17 cellular contexts compared by ENCODE assay signal in the genomic region with DNA sequence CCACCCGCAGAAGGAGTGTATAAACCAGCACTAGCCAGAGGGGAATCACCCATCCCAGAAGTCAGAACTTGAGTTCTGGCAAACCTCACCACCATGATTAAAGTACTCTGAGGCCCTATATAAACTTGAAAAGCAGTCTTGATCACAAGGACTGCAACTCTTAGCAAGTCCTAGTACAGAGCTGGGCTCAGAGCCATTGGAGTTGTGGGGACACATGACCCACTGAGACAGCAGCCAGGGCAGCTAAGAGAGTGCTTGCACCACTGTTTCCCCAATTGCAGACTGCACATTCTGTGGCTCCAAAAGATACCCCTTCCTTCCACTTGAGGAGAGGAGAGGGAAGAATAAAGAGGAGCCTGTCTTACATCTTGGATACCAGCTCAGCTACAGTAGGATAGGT. TPM values are rescaled to one million over a fixed set of nuclear protein-coding genes. Genes with fewer than 3 reads are reported as not detected.
DNase-seq lines count a peak whose midpoint lies in the region; ATAC-seq and TF ChIP-seq lines count a peak whose summit lies in the region.
"Had no signal": no experiment of that assay in that cellular context is flagged by ENCODE, and none has a peak within 500 bp of the region (broad histone marks: within the 10 kb centered on the region; RNA-seq: fewer than 3 reads in every experiment).

No MANE protein-coding gene starts in this region.

- in situ Hi-C loops in G401 (cut with HindIII; ENCODE audit: low sequenced_read_pairs): no loop called here

- H3K4me3 Mint-ChIP-seq in natural killer cell treated with Interleukin-12 subunit alpha and Interleukin-12 subunit beta and Interleukin-15 and Interleukin-18, amount 100 ng/mL, for 72 hours: no peak overlapping the region
- H3K4me3 Mint-ChIP-seq: CD4-positive, alpha-beta T cell; HFFc6 had no signal

- no peak overlapping the region for H3K27ac Mint-ChIP-seq in natural killer cell treated with Interleukin-12 subunit alpha and Interleukin-12 subunit beta and Interleukin-15 and Interleukin-18, amount 100 ng/mL, for 72 hours
- H3K27ac Mint-ChIP-seq: CD4-positive, alpha-beta T cell; HFFc6 had no signal

- intact Hi-C loops in left ventricle myocardium superior (cut with micrococcal nuclease): no loop called here

- ATAC-seq in left ventricle myocardium superior (peak; percentile 43), HG02642 (IDR thresholded peaks at IDR 0.05; ENCODE audit: poor library complexity, unreplicated experiment) (no peak), GM18505 (IDR thresholded peaks at IDR 0.05; ENCODE audit: unreplicated experiment) (no peak)
- ATAC-seq in natural killer cell treated with Interleukin-12 subunit alpha and Interleukin-12 subunit beta and Interleukin-15 and Interleukin-18, amount 100 ng/mL, for 72 hours: no peak
- ATAC-seq: HCT116 had no signal

- peaks cover 27% of the 10 kb centered on the region for H3K36me3 Mint-ChIP-seq in natural killer cell treated with Interleukin-12 subunit alpha and Interleukin-12 subunit beta and Interleukin-15 and Interleukin-18, amount 100 ng/mL, for 72 hours

- H3K9me3 Mint-ChIP-seq in natural killer cell treated with Interleukin-12 subunit alpha and Interleukin-12 subunit beta and Interleukin-15 and Interleukin-18, amount 100 ng/mL, for 72 hours: peaks cover 9% of the 10 kb centered on the region

- H3K4me1 Mint-ChIP-seq in natural killer cell treated with Interleukin-12 subunit alpha and Interleukin-12 subunit beta and Interleukin-15 and Interleukin-18, amount 100 ng/mL, for 72 hours (ENCODE audit: low read depth in 2 of 2): peaks cover 10 to 13% of the 10 kb centered on the region in 2 donors

- TF ChIP-seq POLR2A in GM18505 (IDR thresholded peaks at IDR 0.05; ENCODE audit: borderline replicate concordance, extremely low read depth, insufficient read depth, insufficient read length): no peak

- H3K27me3 Mint-ChIP-seq in natural killer cell treated with Interleukin-12 subunit alpha and Interleukin-12 subunit beta and Interleukin-15 and Interleukin-18, amount 100 ng/mL, for 72 hours: no peaks in the 10 kb centered on the region
- H3K27me3 Mint-ChIP-seq: CD4-positive, alpha-beta T cell had no signal

- peak; percentile 42 for DNase-seq in Ammon's horn (ENCODE audit: low spot score)
- peak; percentile 3 for DNase-seq in G401 (ENCODE audit: low spot score)
- DNase-seq in left ventricle myocardium superior: peak; percentile 41
- DNase-seq in pons (ENCODE audit: low spot score): peak; percentile 26
- no peak for DNase-seq in natural killer cell treated with Interleukin-12 subunit alpha and Interleukin-12 subunit beta and Interleukin-15 and Interleukin-18, amount 100 ng/mL, for 72 hours (ENCODE audit: low spot score)
- DNase-seq: ACHN; CD4-positive, alpha-beta T cell; DMS153; DMS79; GF-D8; GOT3; H7; HFFc6; IMR-90 had no signal

RNA-seq across cellular contexts. Expression of gene MCM9, which starts 4.7 kb away (rescaled TPM):
- total RNA-seq in G401 (2014; rRNA removed; shearing (Covaris generic)): 12.5 and 23.4 TPM in 2 replicates
- total RNA-seq in left ventricle myocardium superior: 6.0 TPM
- total RNA-seq in natural killer cell treated with Interleukin-12 subunit alpha and Interleukin-12 subunit beta and Interleukin-15 and Interleukin-18, amount 100 ng/mL, for 72 hours: 10 to 100 TPM; 24.2 to 28.1 TPM

RNA-seq across cellular contexts. Expression of gene ASF1A, which starts 45.7 kb away (rescaled TPM):
- 36.1 and 39.9 TPM in 2 replicates for total RNA-seq in G401 (2014; rRNA removed; shearing (Covaris generic))
- 22.6 TPM for total RNA-seq in left ventricle myocardium superior
- 10 to 100 TPM; 15.9 to 36.4 TPM for total RNA-seq in natural killer cell treated with Interleukin-12 subunit alpha and Interleukin-12 subunit beta and Interleukin-15 and Interleukin-18, amount 100 ng/mL, for 72 hours
